Comparison of ENCODE assay signal across 1 cellular context in the genomic region with DNA sequence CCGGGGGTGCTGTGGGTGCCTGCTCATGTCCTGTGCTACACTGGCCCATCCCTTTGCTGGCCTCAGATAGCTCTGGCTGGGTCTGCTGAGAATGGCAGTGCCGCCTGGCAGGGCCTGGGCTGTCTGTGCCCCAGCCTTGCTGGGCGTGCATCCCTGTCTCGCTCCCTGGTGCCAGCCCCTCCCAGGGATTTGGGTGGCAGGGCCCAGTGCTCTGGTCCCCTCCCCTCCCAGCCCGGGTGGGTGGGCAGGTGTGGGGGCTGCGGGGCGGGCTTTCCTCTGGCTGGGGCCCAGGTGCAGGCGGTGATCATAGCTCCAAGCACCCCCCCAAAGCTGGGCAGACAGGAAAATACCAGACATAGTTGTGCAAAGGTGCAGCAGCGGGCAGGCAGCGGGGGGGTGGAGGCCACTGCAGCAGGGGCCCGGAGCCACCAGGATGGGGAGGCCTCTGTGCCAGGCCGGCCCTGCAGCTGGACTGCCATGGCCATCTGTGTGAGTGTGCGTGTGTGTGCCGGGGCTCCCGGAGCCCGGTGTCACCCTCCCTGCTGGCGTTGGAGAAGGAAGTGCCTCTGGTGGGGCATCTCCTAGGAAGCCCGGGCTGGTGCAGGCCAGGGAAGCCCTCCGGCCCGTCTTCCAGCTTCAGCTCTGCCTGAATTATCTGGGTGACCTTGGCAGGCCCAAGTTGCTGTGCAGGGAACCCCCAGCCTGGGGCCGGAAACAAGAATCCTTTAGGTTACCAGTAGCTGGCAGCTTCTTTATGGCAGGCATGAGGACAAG.
TF ChIP-seq lines count a peak whose summit lies in the region.

No MANE protein-coding gene starts in this region.

TF ChIP-seq in A549, 52 proteins besides CTCF, POLR2A, EP300 and RAD21 (continued from another document):
- TF ChIP-seq TFCP2L1 (CRISPR knock-in tag; IDR thresholded peaks at IDR 0.05) = no peak
TF ChIP-seq in A549: peak in this region for 0.
